In the genomic region with DNA sequence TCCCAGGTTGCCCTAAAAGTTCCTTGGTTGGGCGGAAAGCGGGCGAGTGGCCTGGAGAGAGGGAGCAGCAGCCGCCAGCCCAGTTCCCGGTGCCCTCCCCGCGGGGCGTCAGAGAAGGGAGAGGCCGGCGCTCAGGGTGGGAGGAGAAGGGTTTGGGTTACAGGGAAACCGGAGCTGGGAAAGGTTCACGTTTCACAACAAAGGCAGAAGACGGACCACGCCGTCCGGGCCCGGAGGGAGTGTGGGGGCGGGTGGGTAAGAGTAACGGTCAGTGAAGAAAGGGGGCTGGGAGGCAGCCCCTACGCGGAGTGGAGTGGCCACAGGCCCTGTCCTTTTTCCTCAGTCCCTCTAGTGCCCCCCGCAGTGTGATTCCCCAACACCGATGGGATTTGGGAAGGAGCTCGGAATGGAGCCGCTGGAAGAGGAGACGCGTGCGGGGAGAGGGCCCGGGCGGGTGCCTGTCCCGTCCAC, we compare ENCODE assay signal across 7 cellular contexts. TPM values are rescaled to one million over a fixed set of nuclear protein-coding genes. Genes with fewer than 3 reads are reported as not detected.
A peak's percentile ranks its signal among the peaks of the same experiment; 100 is the strongest.
DNase-seq lines count a peak whose midpoint lies in the region; ATAC-seq and TF ChIP-seq lines count a peak whose summit lies in the region.

No MANE protein-coding gene starts in this region.

- peak; percentile 56 for TF ChIP-seq POLR2A in right lobe of liver (IDR thresholded peaks at IDR 0.05)

- H3K4me1 ChIP-seq in right lobe of liver = peaks cover 0 to 20% (median 7%) of the 10 kb centered on the region in 4 donors
- H3K4me1 ChIP-seq in tibial artery = peaks cover 0 to 53% (median 45%) of the 10 kb centered on the region in 4 donors

- H3K4me3 ChIP-seq in right lobe of liver (peak overlapping the region; percentile 76 to 91 (median 80)), tibial artery (peak overlapping the region; percentile 88 to 93)

- H3K36me3 ChIP-seq in right lobe of liver (no peaks in the 10 kb centered on the region), tibial artery (peaks cover 2 to 27% (median 7%) of the 10 kb centered on the region in 3 donors)

- WGBS in right lobe of liver (ENCODE audit: insufficient coverage, low coverage, low lambda C conversion rate, missing lambda C conversion rate) = 29% methylated on average over 24 of the region's 31 CpGs

- DNase-seq in GM20000 (ENCODE audit: low spot score) (peak; percentile 43), NCI-H460 (ENCODE audit: extremely low read depth, low read depth) (peak; percentile 37), right lobe of liver (peak; percentile 75 to 79 (median 78)), tibial artery (peak; percentile 89 to 95)

- H3K27me3 ChIP-seq in right lobe of liver (no peaks in the 10 kb centered on the region), tibial artery (no peaks in the 10 kb centered on the region)

- H3K27ac ChIP-seq in cingulate gyrus (ENCODE audit: low read depth, low read length) (peak overlapping the region; percentile 29), right lobe of liver (peak overlapping the region; percentile 86 to 97 (median 92)), tibial artery (peak overlapping the region; percentile 98 to 99)

- ATAC-seq in right lobe of liver (peak in 2 of 4 donors; percentile 0 to 1), HG03175 (IDR thresholded peaks at IDR 0.05; ENCODE audit: unreplicated experiment) (no peak), GM19351 (IDR thresholded peaks at IDR 0.05; ENCODE audit: unreplicated experiment) (no peak)

- H3K9me3 ChIP-seq in right lobe of liver (no peaks in the 10 kb centered on the region), tibial artery (no peaks in the 10 kb centered on the region)

- intact Hi-C loops in right lobe of liver (cut with DNase I) (no loop called here), tibial artery (cut with DNase I; ENCODE audit: low total_unique reads) (loop anchor here (10.0 kb wide), 1 partner anchor 53 kb away; no protein-coding TSS in a partner anchor)

- TF ChIP-seq CTCF in GM20000 (IDR thresholded peaks at IDR 0.05; ENCODE audit: extremely low read depth, missing control alignments) (no peak), right lobe of liver (IDR thresholded peaks at IDR 0.05) (no peak), tibial artery (IDR thresholded peaks at IDR 0.05) (no peak)

RNA-seq across cellular contexts. Expression of gene SIX5, which starts 1.6 kb away (rescaled TPM):
- total RNA-seq in NCI-H460 (2014; rRNA removed; shearing (Covaris generic)) = 10.3 and 13.3 TPM in 2 replicates
- 20.2 and 24.9 TPM in 2 replicates for polyA plus RNA-seq in NCI-H460 (2014; cell fraction: nucleus; rRNA removed)
- total RNA-seq in right lobe of liver = 10 to 100 TPM in 3 of 6 experiments, 1 to 10 TPM in 3; 7.8 to 11.6 (median 9.5) TPM

RNA-seq across cellular contexts. Expression of gene DMPK, which starts 14.8 kb away (rescaled TPM):
- 10.1 and 10.6 TPM in 2 replicates for total RNA-seq in NCI-H460 (2014; rRNA removed; shearing (Covaris generic))
- 32.2 and 50.6 TPM in 2 replicates for polyA plus RNA-seq in NCI-H460 (2014; cell fraction: nucleus; rRNA removed)
- 10 to 100 TPM in 1 of 6 experiments, 1 to 10 TPM in 5; 4.3 to 14.9 (median 8.7) TPM for total RNA-seq in right lobe of liver

RNA-seq across cellular contexts. Expression of gene DMWD, which starts 25.2 kb away (rescaled TPM):
- 21.2 and 21.9 TPM in 2 replicates for total RNA-seq in NCI-H460 (2014; rRNA removed; shearing (Covaris generic))
- polyA plus RNA-seq in NCI-H460 (2014; cell fraction: nucleus; rRNA removed) = 26.0 and 31.9 TPM in 2 replicates
- 10 to 100 TPM in 4 of 6 experiments, 1 to 10 TPM in 2; 8.3 to 14.3 (median 11.9) TPM for total RNA-seq in right lobe of liver

RNA-seq across cellular contexts. Expression of gene MEIOSIN, which starts 34.2 kb away (rescaled TPM):
- not detected in 2 replicates for total RNA-seq in NCI-H460 (2014; rRNA removed; shearing (Covaris generic))
- polyA plus RNA-seq in NCI-H460 (2014; cell fraction: nucleus; rRNA removed) = 0.43 TPM in 1 of 2 replicates, not detected in the other
- under 1 TPM in 1 of 6 experiments, not detected in 5; 0.24 TPM for total RNA-seq in right lobe of liver

RNA-seq across cellular contexts. Expression of gene FBXO46, which starts 36.7 kb away (rescaled TPM):
- total RNA-seq in NCI-H460 (2014; rRNA removed; shearing (Covaris generic)) = 9.8 and 11.5 TPM in 2 replicates
- 27.0 and 46.4 TPM in 2 replicates for polyA plus RNA-seq in NCI-H460 (2014; cell fraction: nucleus; rRNA removed)
- total RNA-seq in right lobe of liver = 10 to 100 TPM in 1 of 6 experiments, 1 to 10 TPM in 5; 5.6 to 12.4 (median 7.4) TPM

Comparison
In these comparisons a context has a peak if more than half of its experiments do, and no peak if none do; other contexts are left out.
1. DNase-seq: peak in every context shown above with its lines; median percentile 92 in tibial artery; 78 in right lobe of liver; 43 in GM20000; 37 in NCI-H460.
2. H3K27ac ChIP-seq: peak in every context shown above with its lines; median percentile 98 in tibial artery; 92 in right lobe of liver; 29 in cingulate gyrus.